ENCODE assay signal across 21 cellular contexts in genomic region chr19:45929247-45929646, GRCh38. TPM values are rescaled to one million over a fixed set of nuclear protein-coding genes. Genes with fewer than 3 reads are reported as not detected.
DNase-seq lines count a peak whose midpoint lies in the region; ATAC-seq and TF ChIP-seq lines count a peak whose summit lies in the region.
"Had no signal": no experiment of that assay in that cellular context is flagged by ENCODE, and none has a peak within 500 bp of the region (broad histone marks: within the 10 kb centered on the region; RNA-seq: fewer than 3 reads in every experiment).

No MANE protein-coding gene starts in this region.

- peaks cover 14% of the 10 kb centered on the region for H3K27me3 Mint-ChIP-seq in T-helper 2 cell treated with Interferon-gamma antibody and Interleukin-4, amounts not matched to agents 5 μg/mL and 100 μg/mL, for 36 hours (ENCODE audit: low read depth)
- peaks cover 55% of the 10 kb centered on the region for H3K27me3 Mint-ChIP-seq in stimulated activated naive CD8-positive, alpha-beta T cell treated with anti-CD3 and anti-CD28 coated beads, Interleukin-15, amount 100 ng/mL, for 72 hours

- no peaks in the 10 kb centered on the region for H3K9me3 ChIP-seq in osteoblast (ENCODE audit: low read depth, low read length)
- H3K9me3 ChIP-seq: BLaER1 had no signal

- no peak overlapping the region for H3K27ac Mint-ChIP-seq in T-helper 2 cell treated with Interferon-gamma antibody and Interleukin-4, amounts not matched to agents 5 μg/mL and 100 μg/mL, for 36 hours
- peak overlapping the region in 1 of 2 donors; percentile 36 for H3K27ac Mint-ChIP-seq in stimulated activated naive CD8-positive, alpha-beta T cell treated with anti-CD3 and anti-CD28 coated beads, Interleukin-15, amount 100 ng/mL, for 72 hours
- H3K27ac Mint-ChIP-seq: HFFc6 had no signal

- ATAC-seq in stimulated activated naive CD8-positive, alpha-beta T cell treated with anti-CD3 and anti-CD28 coated beads, Interleukin-15, amount 100 ng/mL, for 72 hours: no peak
- ATAC-seq in stimulated activated naive CD8-positive, alpha-beta T cell treated with anti-CD3 and anti-CD28 coated beads, Interleukin-15, Interleukin-2, amounts not matched to agents 100 U/mL and 50 U/mL, for 24 hours: no peak

- H4K20me1 ChIP-seq in osteoblast (ENCODE audit: insufficient read depth, low read length): no peaks in the 10 kb centered on the region
- H4K20me1 ChIP-seq: BLaER1 had no signal

- H3K4me3 ChIP-seq in osteoblast (ENCODE audit: insufficient read depth, low read length): no peak overlapping the region
- H3K4me3 ChIP-seq: BLaER1, GM23248 had no signal

- H2AFZ ChIP-seq in osteoblast (ENCODE audit: low read length): no peak overlapping the region
- H2AFZ ChIP-seq: GM23248 had no signal

- no peak overlapping the region for H3K27ac ChIP-seq in osteoblast (ENCODE audit: low read depth, low read length)
- H3K27ac ChIP-seq: BLaER1, GM23248, HL-60 had no signal

- H3K4me2 ChIP-seq in osteoblast (ENCODE audit: insufficient read depth, low read length): no peak overlapping the region

- no peak for TF ChIP-seq CTCF in osteoblast (IDR thresholded peaks at IDR 0.05; ENCODE audit: extremely low read depth, low read depth, low read length)

- H3K27me3 ChIP-seq in osteoblast (ENCODE audit: insufficient read depth, low read length): no peaks in the 10 kb centered on the region
- H3K27me3 ChIP-seq: BLaER1 had no signal

- H3K4me1 Mint-ChIP-seq in T-helper 2 cell treated with Interferon-gamma antibody and Interleukin-4, amounts not matched to agents 5 μg/mL and 100 μg/mL, for 36 hours (ENCODE audit: low read depth): peaks cover 19% of the 10 kb centered on the region
- peaks cover 16% of the 10 kb centered on the region for H3K4me1 Mint-ChIP-seq in stimulated activated naive CD8-positive, alpha-beta T cell treated with anti-CD3 and anti-CD28 coated beads, Interleukin-15, amount 100 ng/mL, for 72 hours

- H3K4me3 Mint-ChIP-seq in T-helper 2 cell treated with Interferon-gamma antibody and Interleukin-4, amounts not matched to agents 5 μg/mL and 100 μg/mL, for 36 hours: peak overlapping the region; percentile 54
- peak overlapping the region; percentile 17 to 31 for H3K4me3 Mint-ChIP-seq in stimulated activated naive CD8-positive, alpha-beta T cell treated with anti-CD3 and anti-CD28 coated beads, Interleukin-15, amount 100 ng/mL, for 72 hours
- H3K4me3 Mint-ChIP-seq: CD14-positive monocyte; CD4-positive, alpha-beta memory T cell; HFFc6 had no signal

- DNase-seq in T-helper 2 cell treated with Interferon-gamma antibody and Interleukin-4, amounts not matched to agents 5 μg/mL and 100 μg/mL, for 36 hours (ENCODE audit: low spot score): no peak
- DNase-seq in T-helper 2 cell (no peak), osteoblast (ENCODE audit: insufficient read length, low spot score, missing footprints) (peak; percentile 23), iPS-NIHi7 (ENCODE audit: extremely low spot score) (no peak)
- no peak for DNase-seq in stimulated activated naive CD8-positive, alpha-beta T cell treated with anti-CD3 and anti-CD28 coated beads, Interleukin-15, amount 100 ng/mL, for 72 hours
- DNase-seq in stimulated activated naive CD8-positive, alpha-beta T cell treated with anti-CD3 and anti-CD28 coated beads, Interleukin-15, Interleukin-2, amounts not matched to agents 100 U/mL and 50 U/mL, for 24 hours: no peak
- DNase-seq in activated CD4-positive, CD25-positive, alpha-beta regulatory T cell treated with anti-CD3 and anti-CD28 coated beads, Interleukin-2, amount 50 U/mL, for 72 hours: no peak
- DNase-seq: 8988T; CD4-positive, alpha-beta memory T cell; DMS153; DMS79; EL; GM23248; HCEC 1CT; HFFc6 had no signal

- no peaks in the 10 kb centered on the region for H3K79me2 ChIP-seq in osteoblast (ENCODE audit: insufficient read depth, low read length)

- no peaks in the 10 kb centered on the region for H3K9me3 Mint-ChIP-seq in T-helper 2 cell treated with Interferon-gamma antibody and Interleukin-4, amounts not matched to agents 5 μg/mL and 100 μg/mL, for 36 hours
- H3K9me3 Mint-ChIP-seq in stimulated activated naive CD8-positive, alpha-beta T cell treated with anti-CD3 and anti-CD28 coated beads, Interleukin-15, amount 100 ng/mL, for 72 hours: no peaks in the 10 kb centered on the region
- H3K9me3 Mint-ChIP-seq: CD4-positive, alpha-beta memory T cell; HFFc6 had no signal

- no peaks in the 10 kb centered on the region for H3K36me3 Mint-ChIP-seq in T-helper 2 cell treated with Interferon-gamma antibody and Interleukin-4, amounts not matched to agents 5 μg/mL and 100 μg/mL, for 36 hours (ENCODE audit: low read depth)
- H3K36me3 Mint-ChIP-seq: CD14-positive monocyte; CD4-positive, alpha-beta memory T cell had no signal

- H3K4me1 ChIP-seq in osteoblast (ENCODE audit: insufficient read depth, low read length): no peaks in the 10 kb centered on the region

- H3K36me3 ChIP-seq in osteoblast (ENCODE audit: insufficient read depth, low read length): no peaks in the 10 kb centered on the region
- H3K36me3 ChIP-seq: BLaER1 had no signal

RNA-seq across cellular contexts. Expression of gene NANOS2, which starts 14.7 kb away (rescaled TPM):
- not detected in 2 replicates for total RNA-seq in osteoblast
- total RNA-seq: A673; CD4-positive, alpha-beta memory T cell; GM23248; HFFc6; HT1080 had no signal

RNA-seq across cellular contexts. Expression of gene MYPOP, which starts 26.8 kb away (rescaled TPM):
- total RNA-seq in osteoblast: 2.1 and 3.3 TPM in 2 replicates

RNA-seq across cellular contexts. Expression of gene IRF2BP1, which starts 43.3 kb away (rescaled TPM):
- total RNA-seq in osteoblast: 28.6 and 35.8 TPM in 2 replicates

RNA-seq across cellular contexts. Expression of gene NOVA2, which starts 44.4 kb away (rescaled TPM):
- total RNA-seq in osteoblast: not detected in 2 replicates
- total RNA-seq: A673; CD4-positive, alpha-beta memory T cell; G401; GM23248 had no signal
